Comparison of ENCODE assay signal across 1 cellular context in the genomic region with DNA sequence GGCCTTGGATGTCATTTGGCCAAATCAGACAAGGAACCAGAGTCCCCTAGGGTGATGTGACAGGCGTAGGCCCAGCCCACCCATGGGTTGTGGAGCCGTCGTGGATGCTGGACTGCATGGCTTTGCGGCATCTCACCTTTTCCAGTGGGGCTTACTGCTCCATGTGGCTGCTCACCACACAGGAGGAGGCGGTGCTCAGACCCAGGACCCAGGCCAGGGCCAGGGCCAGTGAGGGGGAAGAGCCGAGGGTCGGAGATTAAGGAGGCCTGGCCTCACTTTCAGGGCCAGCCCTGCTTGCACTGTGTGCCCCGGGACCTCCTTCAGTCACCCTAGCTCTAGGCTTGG.
TF ChIP-seq lines count a peak whose summit lies in the region.

No MANE protein-coding gene starts in this region.

TF ChIP-seq in K562, 482 proteins besides CTCF, POLR2A, EP300 and RAD21 (continued from another document):
- TF ChIP-seq ZFP91 (CRISPR knock-in tag; IDR thresholded peaks at IDR 0.05), result no peak
- TF ChIP-seq FOXP1 (CRISPR knock-in tag; IDR thresholded peaks at IDR 0.05), result no peak
- TF ChIP-seq, protein P1, sequence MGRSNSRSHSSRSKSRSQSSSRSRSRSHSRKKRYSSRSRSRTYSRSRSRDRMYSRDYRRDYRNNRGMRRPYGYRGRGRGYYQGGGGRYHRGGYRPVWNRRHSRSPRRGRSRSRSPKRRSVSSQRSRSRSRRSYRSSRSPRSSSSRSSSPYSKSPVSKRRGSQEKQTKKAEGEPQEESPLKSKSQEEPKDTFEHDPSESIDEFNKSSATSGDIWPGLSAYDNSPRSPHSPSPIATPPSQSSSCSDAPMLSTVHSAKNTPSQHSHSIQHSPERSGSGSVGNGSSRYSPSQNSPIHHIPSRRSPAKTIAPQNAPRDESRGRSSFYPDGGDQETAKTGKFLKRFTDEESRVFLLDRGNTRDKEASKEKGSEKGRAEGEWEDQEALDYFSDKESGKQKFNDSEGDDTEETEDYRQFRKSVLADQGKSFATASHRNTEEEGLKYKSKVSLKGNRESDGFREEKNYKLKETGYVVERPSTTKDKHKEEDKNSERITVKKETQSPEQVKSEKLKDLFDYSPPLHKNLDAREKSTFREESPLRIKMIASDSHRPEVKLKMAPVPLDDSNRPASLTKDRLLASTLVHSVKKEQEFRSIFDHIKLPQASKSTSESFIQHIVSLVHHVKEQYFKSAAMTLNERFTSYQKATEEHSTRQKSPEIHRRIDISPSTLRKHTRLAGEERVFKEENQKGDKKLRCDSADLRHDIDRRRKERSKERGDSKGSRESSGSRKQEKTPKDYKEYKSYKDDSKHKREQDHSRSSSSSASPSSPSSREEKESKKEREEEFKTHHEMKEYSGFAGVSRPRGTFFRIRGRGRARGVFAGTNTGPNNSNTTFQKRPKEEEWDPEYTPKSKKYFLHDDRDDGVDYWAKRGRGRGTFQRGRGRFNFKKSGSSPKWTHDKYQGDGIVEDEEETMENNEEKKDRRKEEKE (IDR thresholded peaks at IDR 0.05; ENCODE audit: borderline replicate concordance in 1 of 2, control insufficient read depth in 1 of 2, low read depth in 2 of 2, low read length in 1 of 2), result no peak
- TF ChIP-seq, protein P2, sequence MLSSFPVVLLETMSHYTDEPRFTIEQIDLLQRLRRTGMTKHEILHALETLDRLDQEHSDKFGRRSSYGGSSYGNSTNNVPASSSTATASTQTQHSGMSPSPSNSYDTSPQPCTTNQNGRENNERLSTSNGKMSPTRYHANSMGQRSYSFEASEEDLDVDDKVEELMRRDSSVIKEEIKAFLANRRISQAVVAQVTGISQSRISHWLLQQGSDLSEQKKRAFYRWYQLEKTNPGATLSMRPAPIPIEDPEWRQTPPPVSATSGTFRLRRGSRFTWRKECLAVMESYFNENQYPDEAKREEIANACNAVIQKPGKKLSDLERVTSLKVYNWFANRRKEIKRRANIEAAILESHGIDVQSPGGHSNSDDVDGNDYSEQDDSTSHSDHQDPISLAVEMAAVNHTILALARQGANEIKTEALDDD (IDR thresholded peaks at IDR 0.05), result no peak
- no peak for TF ChIP-seq NR1H2 (CRISPR knock-in tag; IDR thresholded peaks at IDR 0.05)
- TF ChIP-seq SREBF2 (CRISPR knock-in tag; IDR thresholded peaks at IDR 0.05), result no peak
- TF ChIP-seq DPF2 (IDR thresholded peaks at IDR 0.05), result no peak
- TF ChIP-seq PYGO2 (tag; IDR thresholded peaks at IDR 0.05), result no peak
- TF ChIP-seq ZNF212 (CRISPR knock-in tag; IDR thresholded peaks at IDR 0.05), result no peak
